In the genomic region with DNA sequence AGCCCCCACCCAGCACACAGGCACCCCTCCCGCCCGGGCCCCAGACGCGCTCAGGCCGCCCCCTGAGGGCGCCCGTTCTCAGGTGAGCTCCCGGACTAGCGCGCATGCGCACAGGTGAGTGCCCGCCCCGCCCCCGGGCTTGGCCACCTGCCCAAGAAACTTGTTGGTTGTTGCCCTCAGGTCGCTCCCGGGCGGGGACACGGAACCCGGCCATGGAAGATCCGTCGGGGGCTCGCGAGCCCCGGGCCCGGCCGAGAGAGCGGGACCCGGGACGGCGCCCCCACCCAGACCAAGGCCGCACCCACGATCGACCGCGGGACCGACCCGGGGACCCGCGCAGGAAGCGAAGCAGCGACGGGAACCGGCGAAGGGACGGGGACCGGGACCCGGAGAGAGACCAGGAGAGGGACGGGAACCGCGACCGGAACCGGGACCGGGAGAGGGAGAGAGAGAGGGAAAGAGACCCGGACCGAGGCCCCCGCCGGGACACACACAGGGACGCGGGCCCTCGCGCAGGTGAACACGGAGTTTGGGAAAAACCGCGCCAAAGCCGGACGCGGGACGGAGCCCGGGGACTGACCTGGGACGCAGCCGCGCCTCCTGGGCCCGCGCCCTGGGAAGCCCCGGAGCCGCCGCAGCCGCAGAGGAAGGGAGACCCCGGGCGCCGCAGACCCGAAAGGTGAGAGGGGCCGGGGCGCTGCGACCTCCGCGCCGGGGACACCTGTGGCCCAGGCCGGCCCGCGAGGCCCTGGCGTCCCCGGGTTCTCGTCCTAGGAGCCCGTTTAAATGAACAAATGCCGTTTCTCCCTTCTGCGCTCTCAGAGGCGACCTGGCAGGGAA, we compare ENCODE assay signal across 1 cellular context.
TF ChIP-seq lines count a peak whose summit lies in the region.

A gene with protein sequence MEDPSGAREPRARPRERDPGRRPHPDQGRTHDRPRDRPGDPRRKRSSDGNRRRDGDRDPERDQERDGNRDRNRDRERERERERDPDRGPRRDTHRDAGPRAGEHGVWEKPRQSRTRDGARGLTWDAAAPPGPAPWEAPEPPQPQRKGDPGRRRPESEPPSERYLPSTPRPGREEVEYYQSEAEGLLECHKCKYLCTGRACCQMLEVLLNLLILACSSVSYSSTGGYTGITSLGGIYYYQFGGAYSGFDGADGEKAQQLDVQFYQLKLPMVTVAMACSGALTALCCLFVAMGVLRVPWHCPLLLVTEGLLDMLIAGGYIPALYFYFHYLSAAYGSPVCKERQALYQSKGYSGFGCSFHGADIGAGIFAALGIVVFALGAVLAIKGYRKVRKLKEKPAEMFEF (plus strand): TSS at position 167 of the 840 bp plus-strand sequence. CDS start 46 bp downstream, at position 213.

TF ChIP-seq in HepG2, 621 proteins besides CTCF, POLR2A, EP300 and RAD21 (continued from another document and continues in another):
- TF ChIP-seq ZNF709 (CRISPR knock-in tag; IDR thresholded peaks at IDR 0.05) = no peak; the same call in 1 of the 2 replicates
- no peak for TF ChIP-seq SIX4 (CRISPR knock-in tag; IDR thresholded peaks at IDR 0.05)
- TF ChIP-seq, protein P1, sequence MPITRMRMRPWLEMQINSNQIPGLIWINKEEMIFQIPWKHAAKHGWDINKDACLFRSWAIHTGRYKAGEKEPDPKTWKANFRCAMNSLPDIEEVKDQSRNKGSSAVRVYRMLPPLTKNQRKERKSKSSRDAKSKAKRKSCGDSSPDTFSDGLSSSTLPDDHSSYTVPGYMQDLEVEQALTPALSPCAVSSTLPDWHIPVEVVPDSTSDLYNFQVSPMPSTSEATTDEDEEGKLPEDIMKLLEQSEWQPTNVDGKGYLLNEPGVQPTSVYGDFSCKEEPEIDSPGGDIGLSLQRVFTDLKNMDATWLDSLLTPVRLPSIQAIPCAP (CRISPR knock-in tag; IDR thresholded peaks at IDR 0.05; ENCODE audit: low read depth) = no peak
- no peak for TF ChIP-seq MBD4 (IDR thresholded peaks at IDR 0.05; ENCODE audit: borderline replicate concordance, low read length)
- no peak for TF ChIP-seq ZNF781 (CRISPR knock-in tag; IDR thresholded peaks at IDR 0.05; ENCODE audit: borderline replicate concordance, not compliant biosample characterization)
- TF ChIP-seq, protein P2, sequence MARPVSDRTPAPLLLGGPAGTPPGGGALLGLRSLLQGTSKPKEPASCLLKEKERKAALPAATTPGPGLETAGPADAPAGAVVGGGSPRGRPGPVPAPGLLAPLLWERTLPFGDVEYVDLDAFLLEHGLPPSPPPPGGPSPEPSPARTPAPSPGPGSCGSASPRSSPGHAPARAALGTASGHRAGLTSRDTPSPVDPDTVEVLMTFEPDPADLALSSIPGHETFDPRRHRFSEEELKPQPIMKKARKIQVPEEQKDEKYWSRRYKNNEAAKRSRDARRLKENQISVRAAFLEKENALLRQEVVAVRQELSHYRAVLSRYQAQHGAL (CRISPR knock-in tag; IDR thresholded peaks at IDR 0.05; ENCODE audit: not compliant biosample characterization) = no peak
- TF ChIP-seq ZNF747 (CRISPR knock-in tag; IDR thresholded peaks at IDR 0.05; ENCODE audit: borderline replicate concordance) = no peak
- no peak for TF ChIP-seq ZNF557 (CRISPR knock-in tag; IDR thresholded peaks at IDR 0.05)
- TF ChIP-seq POLR2AphosphoS2 (IDR thresholded peaks at IDR 0.05; ENCODE audit: low read depth, low read length) = no peak
- no peak for TF ChIP-seq ZNF292 (CRISPR knock-in tag; IDR thresholded peaks at IDR 0.05; ENCODE audit: borderline replicate concordance, low read depth)
- TF ChIP-seq LCORL (IDR thresholded peaks at IDR 0.05) = no peak
- peak; percentile 74 for TF ChIP-seq LCORL (CRISPR knock-in tag; IDR thresholded peaks at IDR 0.05)
- no peak for TF ChIP-seq ZKSCAN5 (CRISPR knock-in tag; IDR thresholded peaks at IDR 0.05)
- TF ChIP-seq, protein P3, sequence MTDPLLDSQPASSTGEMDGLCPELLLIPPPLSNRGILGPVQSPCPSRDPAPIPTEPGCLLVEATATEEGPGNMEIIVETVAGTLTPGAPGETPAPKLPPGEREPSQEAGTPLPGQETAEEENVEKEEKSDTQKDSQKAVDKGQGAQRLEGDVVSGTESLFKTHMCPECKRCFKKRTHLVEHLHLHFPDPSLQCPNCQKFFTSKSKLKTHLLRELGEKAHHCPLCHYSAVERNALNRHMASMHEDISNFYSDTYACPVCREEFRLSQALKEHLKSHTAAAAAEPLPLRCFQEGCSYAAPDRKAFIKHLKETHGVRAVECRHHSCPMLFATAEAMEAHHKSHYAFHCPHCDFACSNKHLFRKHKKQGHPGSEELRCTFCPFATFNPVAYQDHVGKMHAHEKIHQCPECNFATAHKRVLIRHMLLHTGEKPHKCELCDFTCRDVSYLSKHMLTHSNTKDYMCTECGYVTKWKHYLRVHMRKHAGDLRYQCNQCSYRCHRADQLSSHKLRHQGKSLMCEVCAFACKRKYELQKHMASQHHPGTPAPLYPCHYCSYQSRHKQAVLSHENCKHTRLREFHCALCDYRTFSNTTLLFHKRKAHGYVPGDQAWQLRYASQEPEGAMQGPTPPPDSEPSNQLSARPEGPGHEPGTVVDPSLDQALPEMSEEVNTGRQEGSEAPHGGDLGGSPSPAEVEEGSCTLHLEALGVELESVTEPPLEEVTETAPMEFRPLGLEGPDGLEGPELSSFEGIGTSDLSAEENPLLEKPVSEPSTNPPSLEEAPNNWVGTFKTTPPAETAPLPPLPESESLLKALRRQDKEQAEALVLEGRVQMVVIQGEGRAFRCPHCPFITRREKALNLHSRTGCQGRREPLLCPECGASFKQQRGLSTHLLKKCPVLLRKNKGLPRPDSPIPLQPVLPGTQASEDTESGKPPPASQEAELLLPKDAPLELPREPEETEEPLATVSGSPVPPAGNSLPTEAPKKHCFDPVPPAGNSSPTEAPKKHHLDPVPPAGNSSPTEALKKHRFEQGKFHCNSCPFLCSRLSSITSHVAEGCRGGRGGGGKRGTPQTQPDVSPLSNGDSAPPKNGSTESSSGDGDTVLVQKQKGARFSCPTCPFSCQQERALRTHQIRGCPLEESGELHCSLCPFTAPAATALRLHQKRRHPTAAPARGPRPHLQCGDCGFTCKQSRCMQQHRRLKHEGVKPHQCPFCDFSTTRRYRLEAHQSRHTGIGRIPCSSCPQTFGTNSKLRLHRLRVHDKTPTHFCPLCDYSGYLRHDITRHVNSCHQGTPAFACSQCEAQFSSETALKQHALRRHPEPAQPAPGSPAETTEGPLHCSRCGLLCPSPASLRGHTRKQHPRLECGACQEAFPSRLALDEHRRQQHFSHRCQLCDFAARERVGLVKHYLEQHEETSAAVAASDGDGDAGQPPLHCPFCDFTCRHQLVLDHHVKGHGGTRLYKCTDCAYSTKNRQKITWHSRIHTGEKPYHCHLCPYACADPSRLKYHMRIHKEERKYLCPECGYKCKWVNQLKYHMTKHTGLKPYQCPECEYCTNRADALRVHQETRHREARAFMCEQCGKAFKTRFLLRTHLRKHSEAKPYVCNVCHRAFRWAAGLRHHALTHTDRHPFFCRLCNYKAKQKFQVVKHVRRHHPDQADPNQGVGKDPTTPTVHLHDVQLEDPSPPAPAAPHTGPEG (CRISPR knock-in tag; IDR thresholded peaks at IDR 0.05) = no peak
- no peak for TF ChIP-seq SMARCC2 (IDR thresholded peaks at IDR 0.05)
- no peak for TF ChIP-seq ZNF841 (CRISPR knock-in tag; IDR thresholded peaks at IDR 0.05; ENCODE audit: borderline replicate concordance)
- peak; percentile 43 for TF ChIP-seq XRCC5 (optimal IDR thresholded peaks at IDR 0.05; ENCODE audit: low read length)
- TF ChIP-seq, protein P4, sequence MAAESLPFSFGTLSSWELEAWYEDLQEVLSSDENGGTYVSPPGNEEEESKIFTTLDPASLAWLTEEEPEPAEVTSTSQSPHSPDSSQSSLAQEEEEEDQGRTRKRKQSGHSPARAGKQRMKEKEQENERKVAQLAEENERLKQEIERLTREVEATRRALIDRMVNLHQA (CRISPR knock-in tag; IDR thresholded peaks at IDR 0.05) = no peak
- TF ChIP-seq CREB1 (IDR thresholded peaks at IDR 0.05) = no peak
- TF ChIP-seq CREB1 (CRISPR knock-in tag; IDR thresholded peaks at IDR 0.05) = no peak
- TF ChIP-seq, protein P5, sequence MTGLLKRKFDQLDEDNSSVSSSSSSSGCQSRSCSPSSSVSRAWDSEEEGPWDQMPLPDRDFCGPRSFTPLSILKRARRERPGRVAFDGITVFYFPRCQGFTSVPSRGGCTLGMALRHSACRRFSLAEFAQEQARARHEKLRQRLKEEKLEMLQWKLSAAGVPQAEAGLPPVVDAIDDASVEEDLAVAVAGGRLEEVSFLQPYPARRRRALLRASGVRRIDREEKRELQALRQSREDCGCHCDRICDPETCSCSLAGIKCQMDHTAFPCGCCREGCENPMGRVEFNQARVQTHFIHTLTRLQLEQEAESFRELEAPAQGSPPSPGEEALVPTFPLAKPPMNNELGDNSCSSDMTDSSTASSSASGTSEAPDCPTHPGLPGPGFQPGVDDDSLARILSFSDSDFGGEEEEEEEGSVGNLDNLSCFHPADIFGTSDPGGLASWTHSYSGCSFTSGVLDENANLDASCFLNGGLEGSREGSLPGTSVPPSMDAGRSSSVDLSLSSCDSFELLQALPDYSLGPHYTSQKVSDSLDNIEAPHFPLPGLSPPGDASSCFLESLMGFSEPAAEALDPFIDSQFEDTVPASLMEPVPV (CRISPR knock-in tag; IDR thresholded peaks at IDR 0.05) = peak; percentile 34; the same call in 1 of the 2 replicates
- TF ChIP-seq ZBTB8A (CRISPR knock-in tag; IDR thresholded peaks at IDR 0.05; ENCODE audit: borderline replicate concordance, low read depth) = no peak
- no peak for TF ChIP-seq KDM6A (CRISPR knock-in tag; IDR thresholded peaks at IDR 0.05; ENCODE audit: low read depth)
- TF ChIP-seq, protein P6, sequence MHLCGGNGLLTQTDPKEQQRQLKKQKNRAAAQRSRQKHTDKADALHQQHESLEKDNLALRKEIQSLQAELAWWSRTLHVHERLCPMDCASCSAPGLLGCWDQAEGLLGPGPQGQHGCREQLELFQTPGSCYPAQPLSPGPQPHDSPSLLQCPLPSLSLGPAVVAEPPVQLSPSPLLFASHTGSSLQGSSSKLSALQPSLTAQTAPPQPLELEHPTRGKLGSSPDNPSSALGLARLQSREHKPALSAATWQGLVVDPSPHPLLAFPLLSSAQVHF (CRISPR knock-in tag; IDR thresholded peaks at IDR 0.05) = no peak; the same call in 1 of the 2 replicates
- TF ChIP-seq, protein P7, sequence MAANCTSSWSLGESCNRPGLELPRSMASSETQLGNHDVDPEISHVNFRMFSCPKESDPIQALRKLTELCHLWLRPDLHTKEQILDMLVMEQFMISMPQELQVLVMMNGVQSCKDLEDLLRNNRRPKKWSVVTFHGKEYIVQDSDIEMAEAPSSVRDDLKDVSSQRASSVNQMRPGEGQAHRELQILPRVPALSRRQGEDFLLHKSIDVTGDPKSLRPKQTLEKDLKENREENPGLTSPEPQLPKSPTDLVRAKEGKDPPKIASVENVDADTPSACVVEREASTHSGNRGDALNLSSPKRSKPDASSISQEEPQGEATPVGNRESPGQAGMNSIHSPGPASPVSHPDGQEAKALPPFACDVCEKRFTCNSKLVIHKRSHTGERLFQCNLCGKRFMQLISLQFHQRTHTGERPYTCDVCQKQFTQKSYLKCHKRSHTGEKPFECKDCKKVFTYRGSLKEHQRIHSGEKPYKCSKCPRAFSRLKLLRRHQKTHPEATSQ (CRISPR knock-in tag; IDR thresholded peaks at IDR 0.05; ENCODE audit: borderline replicate concordance) = peak; percentile 72; the same call in 1 of the 2 replicates
- TF ChIP-seq, protein P8, sequence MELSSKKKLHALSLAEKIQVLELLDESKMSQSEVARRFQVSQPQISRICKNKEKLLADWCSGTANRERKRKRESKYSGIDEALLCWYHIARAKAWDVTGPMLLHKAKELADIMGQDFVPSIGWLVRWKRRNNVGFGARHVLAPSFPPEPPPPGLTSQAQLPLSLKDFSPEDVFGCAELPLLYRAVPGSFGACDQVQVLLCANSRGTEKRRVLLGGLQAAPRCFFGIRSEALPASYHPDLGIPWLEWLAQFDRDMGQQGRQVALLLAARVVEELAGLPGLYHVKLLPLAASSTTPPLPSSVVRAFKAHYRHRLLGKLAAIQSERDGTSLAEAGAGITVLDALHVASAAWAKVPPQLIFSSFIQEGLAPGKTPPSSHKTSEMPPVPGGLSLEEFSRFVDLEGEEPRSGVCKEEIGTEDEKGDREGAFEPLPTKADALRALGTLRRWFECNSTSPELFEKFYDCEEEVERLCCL (CRISPR knock-in tag; IDR thresholded peaks at IDR 0.05; ENCODE audit: borderline replicate concordance) = no peak
- no peak; the same call in 1 of the 2 replicates for TF ChIP-seq GATAD1 (CRISPR knock-in tag; IDR thresholded peaks at IDR 0.05)
- TF ChIP-seq, protein P9, sequence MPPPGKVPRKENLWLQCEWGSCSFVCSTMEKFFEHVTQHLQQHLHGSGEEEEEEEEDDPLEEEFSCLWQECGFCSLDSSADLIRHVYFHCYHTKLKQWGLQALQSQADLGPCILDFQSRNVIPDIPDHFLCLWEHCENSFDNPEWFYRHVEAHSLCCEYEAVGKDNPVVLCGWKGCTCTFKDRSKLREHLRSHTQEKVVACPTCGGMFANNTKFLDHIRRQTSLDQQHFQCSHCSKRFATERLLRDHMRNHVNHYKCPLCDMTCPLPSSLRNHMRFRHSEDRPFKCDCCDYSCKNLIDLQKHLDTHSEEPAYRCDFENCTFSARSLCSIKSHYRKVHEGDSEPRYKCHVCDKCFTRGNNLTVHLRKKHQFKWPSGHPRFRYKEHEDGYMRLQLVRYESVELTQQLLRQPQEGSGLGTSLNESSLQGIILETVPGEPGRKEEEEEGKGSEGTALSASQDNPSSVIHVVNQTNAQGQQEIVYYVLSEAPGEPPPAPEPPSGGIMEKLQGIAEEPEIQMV (CRISPR knock-in tag; IDR thresholded peaks at IDR 0.05; ENCODE audit: low read depth) = peak; percentile 62
- TF ChIP-seq, protein P10, sequence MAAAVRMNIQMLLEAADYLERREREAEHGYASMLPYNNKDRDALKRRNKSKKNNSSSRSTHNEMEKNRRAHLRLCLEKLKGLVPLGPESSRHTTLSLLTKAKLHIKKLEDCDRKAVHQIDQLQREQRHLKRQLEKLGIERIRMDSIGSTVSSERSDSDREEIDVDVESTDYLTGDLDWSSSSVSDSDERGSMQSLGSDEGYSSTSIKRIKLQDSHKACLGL (CRISPR knock-in tag; IDR thresholded peaks at IDR 0.05) = peak; percentile 84
- no peak for TF ChIP-seq HNF4A (CRISPR knock-in tag; IDR thresholded peaks at IDR 0.05)
- no peak for TF ChIP-seq YY1 (IDR thresholded peaks at IDR 0.05; ENCODE audit: insufficient read depth, insufficient replicate concordance, low read depth, low read length)
- TF ChIP-seq, protein P11, sequence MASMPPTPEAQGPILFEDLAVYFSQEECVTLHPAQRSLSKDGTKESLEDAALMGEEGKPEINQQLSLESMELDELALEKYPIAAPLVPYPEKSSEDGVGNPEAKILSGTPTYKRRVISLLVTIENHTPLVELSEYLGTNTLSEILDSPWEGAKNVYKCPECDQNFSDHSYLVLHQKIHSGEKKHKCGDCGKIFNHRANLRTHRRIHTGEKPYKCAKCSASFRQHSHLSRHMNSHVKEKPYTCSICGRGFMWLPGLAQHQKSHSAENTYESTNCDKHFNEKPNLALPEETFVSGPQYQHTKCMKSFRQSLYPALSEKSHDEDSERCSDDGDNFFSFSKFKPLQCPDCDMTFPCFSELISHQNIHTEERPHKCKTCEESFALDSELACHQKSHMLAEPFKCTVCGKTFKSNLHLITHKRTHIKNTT (CRISPR knock-in tag; IDR thresholded peaks at IDR 0.05) = no peak
- TF ChIP-seq ZNF136 (CRISPR knock-in tag; IDR thresholded peaks at IDR 0.05; ENCODE audit: low read depth) = no peak
- no peak for TF ChIP-seq RBM22 (optimal IDR thresholded peaks at IDR 0.05; ENCODE audit: low read length)
